ENCODE assay signal across 16 cellular contexts in the genomic region with DNA sequence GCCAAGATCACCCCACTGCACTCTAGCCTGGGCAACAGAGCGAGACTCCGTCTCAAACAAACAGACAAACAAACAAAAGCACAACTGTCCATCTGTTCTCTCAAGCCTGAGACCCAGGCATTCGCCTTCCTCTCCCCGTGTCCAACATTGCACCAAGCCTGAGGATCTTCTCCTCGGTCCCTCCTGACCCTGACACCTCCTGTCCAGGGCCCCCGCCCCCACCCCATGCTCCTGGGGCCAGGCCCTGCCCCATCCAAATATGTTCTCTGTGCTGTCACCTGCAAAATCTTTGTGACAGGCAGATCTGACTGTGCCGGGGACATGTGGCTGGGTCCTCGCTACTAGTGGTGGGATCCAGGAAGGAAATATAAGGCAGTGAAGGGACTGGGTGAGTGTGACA. TPM values are rescaled to one million over a fixed set of nuclear protein-coding genes. Genes with fewer than 3 reads are reported as not detected.
"Had no signal": no experiment of that assay in that cellular context is flagged by ENCODE, and none has a peak within 500 bp of the region (broad histone marks: within the 10 kb centered on the region; RNA-seq: fewer than 3 reads in every experiment).

No MANE protein-coding gene starts in this region.

- H3K36me3 ChIP-seq: pancreas, tibial nerve had no signal

- ATAC-seq: activated CD8-positive, alpha-beta T cell treated with anti-CD3 and anti-CD28 coated beads, Interleukin-2, amount 10 ng/mL, durations not matched to agents 7 days and 5 days; foreskin keratinocyte; pancreas; stimulated activated naive B cell treated with anti-CD40 and anti-IgM and Interleukin-4, amounts not matched to agents 10 μg/mL and 1 μg/mL and 100 μg/mL, for 72 hours; T-helper 17 cell had no signal

- H3K27me3 ChIP-seq: pancreas, tibial nerve had no signal

- H3K9me3 ChIP-seq: pancreas had no signal

- H3K4me3 ChIP-seq: lung, pancreas, tibial nerve had no signal

- H3K4me1 ChIP-seq: foreskin keratinocyte, pancreas had no signal

- H3K27ac Mint-ChIP-seq: activated CD4-positive, alpha-beta T cell treated with anti-CD3 and anti-CD28 coated beads, Interleukin-2, amount 10 ng/mL, durations not matched to agents 24 days and 14 days; activated CD8-positive, alpha-beta T cell treated with anti-CD3 and anti-CD28 coated beads, Interleukin-2, amount 10 ng/mL, durations not matched to agents 7 days and 5 days; activated naive CD4-positive, alpha-beta T cell treated with anti-CD3 and anti-CD28 coated beads, Interleukin-2, amount 50 U/mL, for 24 hours; stimulated activated naive B cell treated with anti-CD40 and anti-IgM and Interleukin-4, amounts not matched to agents 10 μg/mL and 1 μg/mL and 100 μg/mL, for 72 hours; T-helper 17 cell had no signal

- H3K36me3 Mint-ChIP-seq: activated naive CD4-positive, alpha-beta T cell treated with anti-CD3 and anti-CD28 coated beads, Interleukin-2, amount 50 U/mL, for 24 hours had no signal

- H3K27ac ChIP-seq: foreskin keratinocyte, pancreas, tibial nerve had no signal

- H3K4me1 Mint-ChIP-seq: activated CD4-positive, alpha-beta T cell treated with anti-CD3 and anti-CD28 coated beads, Interleukin-2, amount 10 ng/mL, durations not matched to agents 24 days and 14 days; activated naive CD4-positive, alpha-beta T cell treated with anti-CD3 and anti-CD28 coated beads, Interleukin-2, amount 50 U/mL, for 24 hours; central memory CD8-positive, alpha-beta T cell; stimulated activated naive B cell treated with anti-CD40 and anti-IgM and Interleukin-4, amounts not matched to agents 10 μg/mL and 1 μg/mL and 100 μg/mL, for 72 hours had no signal

- H3K4me3 Mint-ChIP-seq: activated CD4-positive, alpha-beta T cell treated with anti-CD3 and anti-CD28 coated beads, Interleukin-2, amount 10 ng/mL, durations not matched to agents 24 days and 14 days; activated CD8-positive, alpha-beta T cell treated with anti-CD3 and anti-CD28 coated beads, Interleukin-2, amount 10 ng/mL, durations not matched to agents 7 days and 5 days; activated naive CD4-positive, alpha-beta T cell treated with anti-CD3 and anti-CD28 coated beads, Interleukin-2, amount 50 U/mL, for 24 hours; central memory CD8-positive, alpha-beta T cell; stimulated activated naive B cell treated with anti-CD40 and anti-IgM and Interleukin-4, amounts not matched to agents 10 μg/mL and 1 μg/mL and 100 μg/mL, for 72 hours; T-helper 17 cell had no signal

- DNase-seq: activated CD4-positive, alpha-beta T cell treated with anti-CD3 and anti-CD28 coated beads, Interleukin-2, amount 10 ng/mL, durations not matched to agents 24 days and 14 days; activated CD8-positive, alpha-beta T cell treated with anti-CD3 and anti-CD28 coated beads, Interleukin-2, amount 10 ng/mL, durations not matched to agents 7 days and 5 days; activated T-cell treated with anti-CD3 and anti-CD28 coated beads for 4 hours; amniotic stem cell; cortex of kidney; effector CD8-positive, alpha-beta T cell; foreskin keratinocyte; glutamatergic neuron; stimulated activated CD4-positive, alpha-beta T cell treated with anti-CD3 and anti-CD28 coated beads, Interleukin-4, amount 100 ng/mL, for 1 hour; stimulated activated naive B cell treated with anti-CD40 and anti-IgM and Interleukin-4, amounts not matched to agents 10 μg/mL and 1 μg/mL and 100 μg/mL, for 72 hours; T-helper 17 cell had no signal

- H3K9me3 Mint-ChIP-seq: activated CD4-positive, alpha-beta T cell treated with anti-CD3 and anti-CD28 coated beads, Interleukin-2, amount 10 ng/mL, durations not matched to agents 24 days and 14 days; activated naive CD4-positive, alpha-beta T cell treated with anti-CD3 and anti-CD28 coated beads, Interleukin-2, amount 50 U/mL, for 24 hours; central memory CD8-positive, alpha-beta T cell; stimulated activated naive B cell treated with anti-CD40 and anti-IgM and Interleukin-4, amounts not matched to agents 10 μg/mL and 1 μg/mL and 100 μg/mL, for 72 hours had no signal

RNA-seq across cellular contexts. Expression of a gene that starts 33.4 kb away (rescaled TPM):
- total RNA-seq: activated CD4-positive, alpha-beta T cell treated with anti-CD3 and anti-CD28 coated beads, Interleukin-2, amount 10 ng/mL, durations not matched to agents 24 days and 14 days; activated CD8-positive, alpha-beta T cell treated with anti-CD3 and anti-CD28 coated beads, Interleukin-2, amount 10 ng/mL, durations not matched to agents 7 days and 5 days; T-helper 17 cell; tibial nerve had no signal
